In genomic region chr18:62526098-62527025, GRCh38 we compare ENCODE assay signal across 1 cellular context.
TF ChIP-seq lines count a peak whose summit lies in the region.

No MANE protein-coding gene starts in this region.

TF ChIP-seq in K562, 482 proteins besides CTCF, POLR2A, EP300 and RAD21 (continued from another document and continues in another):
- TF ChIP-seq, protein P1, sequence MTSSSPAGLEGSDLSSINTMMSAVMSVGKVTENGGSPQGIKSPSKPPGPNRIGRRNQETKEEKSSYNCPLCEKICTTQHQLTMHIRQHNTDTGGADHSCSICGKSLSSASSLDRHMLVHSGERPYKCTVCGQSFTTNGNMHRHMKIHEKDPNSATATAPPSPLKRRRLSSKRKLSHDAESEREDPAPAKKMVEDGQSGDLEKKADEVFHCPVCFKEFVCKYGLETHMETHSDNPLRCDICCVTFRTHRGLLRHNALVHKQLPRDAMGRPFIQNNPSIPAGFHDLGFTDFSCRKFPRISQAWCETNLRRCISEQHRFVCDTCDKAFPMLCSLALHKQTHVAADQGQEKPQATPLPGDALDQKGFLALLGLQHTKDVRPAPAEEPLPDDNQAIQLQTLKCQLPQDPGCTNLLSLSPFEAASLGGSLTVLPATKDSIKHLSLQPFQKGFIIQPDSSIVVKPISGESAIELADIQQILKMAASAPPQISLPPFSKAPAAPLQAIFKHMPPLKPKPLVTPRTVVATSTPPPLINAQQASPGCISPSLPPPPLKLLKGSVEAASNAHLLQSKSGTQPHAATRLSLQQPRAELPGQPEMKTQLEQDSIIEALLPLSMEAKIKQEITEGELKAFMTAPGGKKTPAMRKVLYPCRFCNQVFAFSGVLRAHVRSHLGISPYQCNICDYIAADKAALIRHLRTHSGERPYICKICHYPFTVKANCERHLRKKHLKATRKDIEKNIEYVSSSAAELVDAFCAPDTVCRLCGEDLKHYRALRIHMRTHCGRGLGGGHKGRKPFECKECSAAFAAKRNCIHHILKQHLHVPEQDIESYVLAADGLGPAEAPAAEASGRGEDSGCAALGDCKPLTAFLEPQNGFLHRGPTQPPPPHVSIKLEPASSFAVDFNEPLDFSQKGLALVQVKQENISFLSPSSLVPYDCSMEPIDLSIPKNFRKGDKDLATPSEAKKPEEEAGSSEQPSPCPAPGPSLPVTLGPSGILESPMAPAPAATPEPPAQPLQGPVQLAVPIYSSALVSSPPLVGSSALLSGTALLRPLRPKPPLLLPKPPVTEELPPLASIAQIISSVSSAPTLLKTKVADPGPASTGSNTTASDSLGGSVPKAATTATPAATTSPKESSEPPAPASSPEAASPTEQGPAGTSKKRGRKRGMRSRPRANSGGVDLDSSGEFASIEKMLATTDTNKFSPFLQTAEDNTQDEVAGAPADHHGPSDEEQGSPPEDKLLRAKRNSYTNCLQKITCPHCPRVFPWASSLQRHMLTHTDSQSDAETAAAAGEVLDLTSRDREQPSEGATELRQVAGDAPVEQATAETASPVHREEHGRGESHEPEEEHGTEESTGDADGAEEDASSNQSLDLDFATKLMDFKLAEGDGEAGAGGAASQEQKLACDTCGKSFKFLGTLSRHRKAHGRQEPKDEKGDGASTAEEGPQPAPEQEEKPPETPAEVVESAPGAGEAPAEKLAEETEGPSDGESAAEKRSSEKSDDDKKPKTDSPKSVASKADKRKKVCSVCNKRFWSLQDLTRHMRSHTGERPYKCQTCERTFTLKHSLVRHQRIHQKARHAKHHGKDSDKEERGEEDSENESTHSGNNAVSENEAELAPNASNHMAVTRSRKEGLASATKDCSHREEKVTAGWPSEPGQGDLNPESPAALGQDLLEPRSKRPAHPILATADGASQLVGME (CRISPR knock-in tag; IDR thresholded peaks at IDR 0.05) = no peak
- TF ChIP-seq JUND (IDR thresholded peaks at IDR 0.05; ENCODE audit: borderline replicate concordance, low read depth, low read length) (no peak; the same call in 1 of the 2 replicates), JUND (tag; IDR thresholded peaks at IDR 0.05; ENCODE audit: borderline replicate concordance, low read depth, low read length) (no peak), MXI1 (IDR thresholded peaks at IDR 0.05; ENCODE audit: low read depth, low read length) (0 out of 2 replicates have a peak, but pooled peaks have one; percentile 47), ZKSCAN8 (CRISPR knock-in tag; IDR thresholded peaks at IDR 0.05) (no peak), ZKSCAN3 (CRISPR knock-in tag; IDR thresholded peaks at IDR 0.05) (no peak), ZNF408 (CRISPR knock-in tag; IDR thresholded peaks at IDR 0.05; ENCODE audit: low read depth) (no peak), ZNF282 (CRISPR knock-in tag; IDR thresholded peaks at IDR 0.05) (no peak), MEIS2 (IDR thresholded peaks at IDR 0.05; ENCODE audit: partially characterized antibody) (peak; percentile 94), SMAD2 (IDR thresholded peaks at IDR 0.05; ENCODE audit: low read depth, low read length) (no peak), ILF3 (IDR thresholded peaks at IDR 0.05; ENCODE audit: borderline replicate concordance) (no peak; the same call in 1 of the 2 replicates), DMBX1 (CRISPR knock-in tag; IDR thresholded peaks at IDR 0.05; ENCODE audit: borderline replicate concordance) (no peak), POLR2H (tag; IDR thresholded peaks at IDR 0.05; ENCODE audit: low read depth) (no peak; the same call in 1 of the 2 replicates), ZNF57 (CRISPR knock-in tag; IDR thresholded peaks at IDR 0.05) (no peak), CREB1 (IDR thresholded peaks at IDR 0.05) (peak; percentile 45; the same call in 1 of the 2 replicates), CREB1 (CRISPR knock-in tag; IDR thresholded peaks at IDR 0.05) (no peak), KLF13 (tag; IDR thresholded peaks at IDR 0.05; ENCODE audit: borderline replicate concordance, low read depth) (peak; percentile 61; the same call in 1 of the 2 replicates), ZNF445 (CRISPR knock-in tag; IDR thresholded peaks at IDR 0.05; ENCODE audit: low read depth) (no peak), SRSF7 (optimal IDR thresholded peaks at IDR 0.05; ENCODE audit: low read depth, low read length) (no peak), MYBL2 (IDR thresholded peaks at IDR 0.05; ENCODE audit: low read depth) (no peak), MYBL2 (CRISPR knock-in tag; IDR thresholded peaks at IDR 0.05; ENCODE audit: borderline replicate concordance) (no peak), PBX2 (CRISPR knock-in tag; IDR thresholded peaks at IDR 0.05; ENCODE audit: low read depth) (peak; percentile 51), PBX2 (tag; conservative IDR thresholded peaks at IDR 0.05; ENCODE audit: low read depth) (peak; percentile 88), HOXB6 (CRISPR knock-in tag; IDR thresholded peaks at IDR 0.05; ENCODE audit: borderline replicate concordance) (no peak), NELFE (IDR thresholded peaks at IDR 0.05; ENCODE audit: insufficient read depth, insufficient read length) (no peak), GTF2E2 (tag; IDR thresholded peaks at IDR 0.05) (no peak)
- TF ChIP-seq, protein P2, sequence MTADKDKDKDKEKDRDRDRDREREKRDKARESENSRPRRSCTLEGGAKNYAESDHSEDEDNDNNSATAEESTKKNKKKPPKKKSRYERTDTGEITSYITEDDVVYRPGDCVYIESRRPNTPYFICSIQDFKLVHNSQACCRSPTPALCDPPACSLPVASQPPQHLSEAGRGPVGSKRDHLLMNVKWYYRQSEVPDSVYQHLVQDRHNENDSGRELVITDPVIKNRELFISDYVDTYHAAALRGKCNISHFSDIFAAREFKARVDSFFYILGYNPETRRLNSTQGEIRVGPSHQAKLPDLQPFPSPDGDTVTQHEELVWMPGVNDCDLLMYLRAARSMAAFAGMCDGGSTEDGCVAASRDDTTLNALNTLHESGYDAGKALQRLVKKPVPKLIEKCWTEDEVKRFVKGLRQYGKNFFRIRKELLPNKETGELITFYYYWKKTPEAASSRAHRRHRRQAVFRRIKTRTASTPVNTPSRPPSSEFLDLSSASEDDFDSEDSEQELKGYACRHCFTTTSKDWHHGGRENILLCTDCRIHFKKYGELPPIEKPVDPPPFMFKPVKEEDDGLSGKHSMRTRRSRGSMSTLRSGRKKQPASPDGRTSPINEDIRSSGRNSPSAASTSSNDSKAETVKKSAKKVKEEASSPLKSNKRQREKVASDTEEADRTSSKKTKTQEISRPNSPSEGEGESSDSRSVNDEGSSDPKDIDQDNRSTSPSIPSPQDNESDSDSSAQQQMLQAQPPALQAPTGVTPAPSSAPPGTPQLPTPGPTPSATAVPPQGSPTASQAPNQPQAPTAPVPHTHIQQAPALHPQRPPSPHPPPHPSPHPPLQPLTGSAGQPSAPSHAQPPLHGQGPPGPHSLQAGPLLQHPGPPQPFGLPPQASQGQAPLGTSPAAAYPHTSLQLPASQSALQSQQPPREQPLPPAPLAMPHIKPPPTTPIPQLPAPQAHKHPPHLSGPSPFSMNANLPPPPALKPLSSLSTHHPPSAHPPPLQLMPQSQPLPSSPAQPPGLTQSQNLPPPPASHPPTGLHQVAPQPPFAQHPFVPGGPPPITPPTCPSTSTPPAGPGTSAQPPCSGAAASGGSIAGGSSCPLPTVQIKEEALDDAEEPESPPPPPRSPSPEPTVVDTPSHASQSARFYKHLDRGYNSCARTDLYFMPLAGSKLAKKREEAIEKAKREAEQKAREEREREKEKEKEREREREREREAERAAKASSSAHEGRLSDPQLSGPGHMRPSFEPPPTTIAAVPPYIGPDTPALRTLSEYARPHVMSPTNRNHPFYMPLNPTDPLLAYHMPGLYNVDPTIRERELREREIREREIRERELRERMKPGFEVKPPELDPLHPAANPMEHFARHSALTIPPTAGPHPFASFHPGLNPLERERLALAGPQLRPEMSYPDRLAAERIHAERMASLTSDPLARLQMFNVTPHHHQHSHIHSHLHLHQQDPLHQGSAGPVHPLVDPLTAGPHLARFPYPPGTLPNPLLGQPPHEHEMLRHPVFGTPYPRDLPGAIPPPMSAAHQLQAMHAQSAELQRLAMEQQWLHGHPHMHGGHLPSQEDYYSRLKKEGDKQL (CRISPR knock-in tag; IDR thresholded peaks at IDR 0.05; ENCODE audit: borderline replicate concordance) = no peak
- TF ChIP-seq, protein P3, sequence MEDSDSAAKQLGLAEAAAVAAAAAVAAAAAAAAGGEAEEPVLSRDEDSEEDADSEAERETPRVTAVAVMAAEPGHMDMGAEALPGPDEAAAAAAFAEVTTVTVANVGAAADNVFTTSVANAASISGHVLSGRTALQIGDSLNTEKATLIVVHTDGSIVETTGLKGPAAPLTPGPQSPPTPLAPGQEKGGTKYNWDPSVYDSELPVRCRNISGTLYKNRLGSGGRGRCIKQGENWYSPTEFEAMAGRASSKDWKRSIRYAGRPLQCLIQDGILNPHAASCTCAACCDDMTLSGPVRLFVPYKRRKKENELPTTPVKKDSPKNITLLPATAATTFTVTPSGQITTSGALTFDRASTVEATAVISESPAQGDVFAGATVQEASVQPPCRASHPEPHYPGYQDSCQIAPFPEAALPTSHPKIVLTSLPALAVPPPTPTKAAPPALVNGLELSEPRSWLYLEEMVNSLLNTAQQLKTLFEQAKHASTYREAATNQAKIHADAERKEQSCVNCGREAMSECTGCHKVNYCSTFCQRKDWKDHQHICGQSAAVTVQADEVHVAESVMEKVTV (CRISPR knock-in tag; IDR thresholded peaks at IDR 0.05) = no peak
- TF ChIP-seq, protein P4, sequence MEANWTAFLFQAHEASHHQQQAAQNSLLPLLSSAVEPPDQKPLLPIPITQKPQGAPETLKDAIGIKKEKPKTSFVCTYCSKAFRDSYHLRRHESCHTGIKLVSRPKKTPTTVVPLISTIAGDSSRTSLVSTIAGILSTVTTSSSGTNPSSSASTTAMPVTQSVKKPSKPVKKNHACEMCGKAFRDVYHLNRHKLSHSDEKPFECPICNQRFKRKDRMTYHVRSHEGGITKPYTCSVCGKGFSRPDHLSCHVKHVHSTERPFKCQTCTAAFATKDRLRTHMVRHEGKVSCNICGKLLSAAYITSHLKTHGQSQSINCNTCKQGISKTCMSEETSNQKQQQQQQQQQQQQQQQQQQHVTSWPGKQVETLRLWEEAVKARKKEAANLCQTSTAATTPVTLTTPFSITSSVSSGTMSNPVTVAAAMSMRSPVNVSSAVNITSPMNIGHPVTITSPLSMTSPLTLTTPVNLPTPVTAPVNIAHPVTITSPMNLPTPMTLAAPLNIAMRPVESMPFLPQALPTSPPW (CRISPR knock-in tag; IDR thresholded peaks at IDR 0.05) = peak; percentile 82
- TF ChIP-seq, protein P5, sequence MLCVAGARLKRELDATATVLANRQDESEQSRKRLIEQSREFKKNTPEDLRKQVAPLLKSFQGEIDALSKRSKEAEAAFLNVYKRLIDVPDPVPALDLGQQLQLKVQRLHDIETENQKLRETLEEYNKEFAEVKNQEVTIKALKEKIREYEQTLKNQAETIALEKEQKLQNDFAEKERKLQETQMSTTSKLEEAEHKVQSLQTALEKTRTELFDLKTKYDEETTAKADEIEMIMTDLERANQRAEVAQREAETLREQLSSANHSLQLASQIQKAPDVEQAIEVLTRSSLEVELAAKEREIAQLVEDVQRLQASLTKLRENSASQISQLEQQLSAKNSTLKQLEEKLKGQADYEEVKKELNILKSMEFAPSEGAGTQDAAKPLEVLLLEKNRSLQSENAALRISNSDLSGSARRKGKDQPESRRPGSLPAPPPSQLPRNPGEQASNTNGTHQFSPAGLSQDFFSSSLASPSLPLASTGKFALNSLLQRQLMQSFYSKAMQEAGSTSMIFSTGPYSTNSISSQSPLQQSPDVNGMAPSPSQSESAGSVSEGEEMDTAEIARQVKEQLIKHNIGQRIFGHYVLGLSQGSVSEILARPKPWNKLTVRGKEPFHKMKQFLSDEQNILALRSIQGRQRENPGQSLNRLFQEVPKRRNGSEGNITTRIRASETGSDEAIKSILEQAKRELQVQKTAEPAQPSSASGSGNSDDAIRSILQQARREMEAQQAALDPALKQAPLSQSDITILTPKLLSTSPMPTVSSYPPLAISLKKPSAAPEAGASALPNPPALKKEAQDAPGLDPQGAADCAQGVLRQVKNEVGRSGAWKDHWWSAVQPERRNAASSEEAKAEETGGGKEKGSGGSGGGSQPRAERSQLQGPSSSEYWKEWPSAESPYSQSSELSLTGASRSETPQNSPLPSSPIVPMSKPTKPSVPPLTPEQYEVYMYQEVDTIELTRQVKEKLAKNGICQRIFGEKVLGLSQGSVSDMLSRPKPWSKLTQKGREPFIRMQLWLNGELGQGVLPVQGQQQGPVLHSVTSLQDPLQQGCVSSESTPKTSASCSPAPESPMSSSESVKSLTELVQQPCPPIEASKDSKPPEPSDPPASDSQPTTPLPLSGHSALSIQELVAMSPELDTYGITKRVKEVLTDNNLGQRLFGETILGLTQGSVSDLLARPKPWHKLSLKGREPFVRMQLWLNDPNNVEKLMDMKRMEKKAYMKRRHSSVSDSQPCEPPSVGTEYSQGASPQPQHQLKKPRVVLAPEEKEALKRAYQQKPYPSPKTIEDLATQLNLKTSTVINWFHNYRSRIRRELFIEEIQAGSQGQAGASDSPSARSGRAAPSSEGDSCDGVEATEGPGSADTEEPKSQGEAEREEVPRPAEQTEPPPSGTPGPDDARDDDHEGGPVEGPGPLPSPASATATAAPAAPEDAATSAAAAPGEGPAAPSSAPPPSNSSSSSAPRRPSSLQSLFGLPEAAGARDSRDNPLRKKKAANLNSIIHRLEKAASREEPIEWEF (CRISPR knock-in tag; IDR thresholded peaks at IDR 0.05) = no peak
